In genomic region chr1:19644761-19645543, GRCh38 we compare ENCODE assay signal across 9 cellular contexts. TPM values are rescaled to one million over a fixed set of nuclear protein-coding genes. Genes with fewer than 3 reads are reported as not detected.
A peak's percentile ranks its signal among the peaks of the same experiment; 100 is the strongest.
DNase-seq lines count a peak whose midpoint lies in the region; ATAC-seq, FAIRE-seq and TF ChIP-seq lines count a peak whose summit lies in the region.
"Had no signal": no experiment of that assay in that cellular context is flagged by ENCODE, and none has a peak within 500 bp of the region (broad histone marks: within the 10 kb centered on the region; RNA-seq: fewer than 3 reads in every experiment).

No MANE protein-coding gene starts in this region.

- peak overlapping the region; percentile 78 for H3K9ac ChIP-seq in keratinocyte (ENCODE audit: control insufficient read depth, extremely low read depth, insufficient read depth, low read length)

- H3K79me2 ChIP-seq in keratinocyte (ENCODE audit: control insufficient read depth, insufficient read depth, low read length), result peaks cover 50% of the 10 kb centered on the region

- peak overlapping the region; percentile 59 for H3K4me3 ChIP-seq in SJCRH30
- H3K4me3 ChIP-seq in body of pancreas, result peak overlapping the region; percentile 9 to 47
- H3K4me3 ChIP-seq in keratinocyte (ENCODE audit: control insufficient read depth in 2 of 3, extremely low read depth in 1 of 3, insufficient read depth in 2 of 3, low read depth in 1 of 3, low read length in 3 of 3), result peak overlapping the region; percentile 71 to 79 (median 75)

- H3K27me3 ChIP-seq in SJCRH30 (no peaks in the 10 kb centered on the region), body of pancreas (no peaks in the 10 kb centered on the region), keratinocyte (ENCODE audit: control insufficient read depth, extremely low read depth, insufficient read depth, low read length) (no peaks in the 10 kb centered on the region)

- WGBS in body of pancreas, 2 donors, result 15 to 17% methylated on average over 49 to 68 of the region's 68 CpGs

- FAIRE-seq in keratinocyte (lab: Jason Lieb, UNC), result no peak

- H3K4me1 ChIP-seq in SJCRH30, result peaks cover 13% of the 10 kb centered on the region
- H3K4me1 ChIP-seq in body of pancreas, result peaks cover 18% of the 10 kb centered on the region
- peaks cover 58% of the 10 kb centered on the region for H3K4me1 ChIP-seq in keratinocyte (ENCODE audit: control insufficient read depth, extremely low read depth, insufficient read depth, low read length)

- dilution Hi-C loops in keratinocyte (cut with MboI; ENCODE audit: extremely low pct_ligation_motif_present, low sequenced_read_pairs), result loop anchor here (25.0 kb wide), 1 partner anchor 208 kb away; no protein-coding TSS in a partner anchor

- H2AFZ ChIP-seq in keratinocyte (ENCODE audit: control insufficient read depth, low read length), result peak overlapping the region; percentile 27

- H3K27ac ChIP-seq in SJCRH30 (no peak overlapping the region), body of pancreas (peak overlapping the region; percentile 20 to 76 (median 71)), keratinocyte (ENCODE audit: control insufficient read depth, insufficient read depth, low read length) (peak overlapping the region; percentile 51)
- H3K27ac ChIP-seq: 22Rv1 had no signal

- intact Hi-C loops in body of pancreas (cut with DNase I), result no loop called here

- peaks cover 4% of the 10 kb centered on the region for H3K9me1 ChIP-seq in keratinocyte (ENCODE audit: control insufficient read depth, extremely low read depth, insufficient read depth, low read length)

- TF ChIP-seq CTCF in body of pancreas (IDR thresholded peaks at IDR 0.05) (peak in 1 of 7 experiments; percentile 4), keratinocyte (optimal IDR thresholded peaks at IDR 0.05 in 1 of 3, IDR thresholded peaks at IDR 0.05 in 1 of 3, conservative IDR thresholded peaks at IDR 0.05 in 1 of 3; ENCODE audit: extremely low read depth in 1 of 3, insufficient read depth in 2 of 3, low read length in 3 of 3) (no peak)

- H4K20me1 ChIP-seq in keratinocyte (ENCODE audit: control insufficient read depth, extremely low read depth, insufficient read depth, low read length), result no peaks in the 10 kb centered on the region

- H3K36me3 ChIP-seq in SJCRH30 (no peaks in the 10 kb centered on the region), body of pancreas (replicated peaks in 1 of 2; ENCODE audit: insufficient read depth in 1 of 2, low read depth in 2 of 2) (no peaks in the 10 kb centered on the region), keratinocyte (ENCODE audit: control insufficient read depth in 2 of 2, extremely low read depth in 1 of 2, insufficient read depth in 2 of 2, low read length in 2 of 2) (no peaks in the 10 kb centered on the region)

- DNase-seq in DMS 273 (lab: John Stamatoyannopoulos, UW; ENCODE audit: unreplicated experiment), result peak; percentile 68
- DNase-seq in DMS 273 treated with DMSO at 0.1 percent for 48 hours (lab: John Stamatoyannopoulos, UW), result no peak
- peak in 1 of 2 experiments; percentile 28 for DNase-seq in SJCRH30
- peak in 2 of 4 donors; percentile 19 to 27 for DNase-seq in body of pancreas
- DNase-seq in keratinocyte (ENCODE audit: low read depth, low spot score), result no peak
- peak; percentile 39 for DNase-seq in stimulated activated CD4-positive, alpha-beta T cell treated with anti-CD3 and anti-CD28 coated beads, Interleukin-2, amount 100 ng/mL, for 48 hours
- DNase-seq in NCI-H128 (lab: John Stamatoyannopoulos, UW; ENCODE audit: unreplicated experiment), result no peak

- peak overlapping the region; percentile 85 for H3K4me2 ChIP-seq in keratinocyte (ENCODE audit: control insufficient read depth, extremely low read depth, insufficient read depth, low read depth, low read length)

- ATAC-seq in body of pancreas (peak; percentile 27), GM21360 (IDR thresholded peaks at IDR 0.05; ENCODE audit: unreplicated experiment) (no peak)

- TF ChIP-seq POLR2A in body of pancreas (IDR thresholded peaks at IDR 0.05), result peak in 1 of 3 donors; percentile 21

- H3K9me3 ChIP-seq in SJCRH30 (replicated peaks) (no peaks in the 10 kb centered on the region), body of pancreas (no peaks in the 10 kb centered on the region), keratinocyte (ENCODE audit: control insufficient read depth, low read depth, low read length) (no peaks in the 10 kb centered on the region)

RNA-seq across cellular contexts. Expression of gene NBL1, which starts 0.8 kb away (rescaled TPM):
- total RNA-seq in SJCRH30 (2014; rRNA removed; shearing (Covaris generic)), result 3.5 and 4.4 TPM in 2 replicates
- 10 to 100 TPM; 21.8 to 32.4 TPM for total RNA-seq in body of pancreas
- 44.6 to 114 TPM (median 74.5 TPM) in 3 replicates for polyA plus RNA-seq in keratinocyte
- polyA plus RNA-seq in keratinocyte (2011; ENCODE audit: low read depth), result 12.2 TPM
- 49.2 and 113 TPM in 2 replicates for polyA plus RNA-seq in keratinocyte (2011; cell fraction: cytosol; rRNA removed)
- 38.6 and 46.1 TPM in 2 replicates for polyA plus RNA-seq in keratinocyte (2011; cell fraction: nucleus; rRNA removed)
- 65.3 and 97.4 TPM in 2 replicates for polyA plus RNA-seq in keratinocyte (2012; ENCODE audit: low replicate concordance)
- polyA minus RNA-seq in keratinocyte, result 120 to 212 TPM (median 132 TPM) in 3 replicates
- 77.5 TPM for polyA minus RNA-seq in keratinocyte (2011; cell fraction: cytosol; rRNA and poly(A)+ RNA removed)
- polyA minus RNA-seq in keratinocyte (2011; cell fraction: nucleus; rRNA and poly(A)+ RNA removed), result 20.6 and 27.1 TPM in 2 replicates

RNA-seq across cellular contexts. Expression of gene HTR6, which starts 19.7 kb away (rescaled TPM):
- 0.05 TPM in 1 of 2 replicates, not detected in the other for total RNA-seq in SJCRH30 (2014; rRNA removed; shearing (Covaris generic))
- not detected for total RNA-seq in body of pancreas
- polyA plus RNA-seq in keratinocyte, result not detected in 3 replicates
- not detected for polyA plus RNA-seq in keratinocyte (2011; ENCODE audit: low read depth)
- not detected in 2 replicates for polyA plus RNA-seq in keratinocyte (2011; cell fraction: cytosol; rRNA removed)
- polyA plus RNA-seq in keratinocyte (2011; cell fraction: nucleus; rRNA removed), result not detected in 2 replicates
- not detected in 2 replicates for polyA plus RNA-seq in keratinocyte (2012; ENCODE audit: low replicate concordance)
- not detected in 3 replicates for polyA minus RNA-seq in keratinocyte
- not detected for polyA minus RNA-seq in keratinocyte (2011; cell fraction: cytosol; rRNA and poly(A)+ RNA removed)
- polyA minus RNA-seq in keratinocyte (2011; cell fraction: nucleus; rRNA and poly(A)+ RNA removed), result not detected in 2 replicates

Comparison
In these comparisons a context has a peak if more than half of its experiments do, and no peak if none do; other contexts are left out.
1. DNase-seq: peak in DMS 273 (single experiment) and stimulated activated CD4-positive, alpha-beta T cell treated with anti-CD3 and anti-CD28 coated beads, Interleukin-2, amount 100 ng/mL, for 48 hours (2 of 2); none in DMS 273 treated with DMSO at 0.1 percent for 48 hours (single experiment), keratinocyte (single experiment) and NCI-H128 (single experiment).
2. Peak in every context shown above with its lines, with median percentiles within 50 percentile points of each other: H3K4me3 ChIP-seq.